Comparison of ENCODE assay signal across 15 cellular contexts in genomic region chr16:80654094-80654862, GRCh38.
"Had no signal": no experiment of that assay in that cellular context is flagged by ENCODE, and none has a peak within 500 bp of the region (broad histone marks: within the 10 kb centered on the region; RNA-seq: fewer than 3 reads in every experiment).

No MANE protein-coding gene starts in this region.

- DNase-seq: effector memory CD4-positive, alpha-beta T cell; heart right ventricle; hypothalamus; kidney glomerular epithelial cell; occipital lobe; right cardiac atrium; stimulated activated CD4-positive, alpha-beta T cell treated with anti-CD3 and anti-CD28 coated beads, Interleukin-2, amount 100 ng/mL, for 48 hours; stimulated activated naive CD4-positive, alpha-beta T cell treated with Interleukin-2 at 50 U/mL for 16 hours; testis had no signal

- H3K27ac Mint-ChIP-seq: mesothelial cell of epicardium, neural progenitor cell had no signal

- H3K27ac ChIP-seq: heart right ventricle, neural progenitor cell, testis, tibial nerve had no signal

- H3K9ac ChIP-seq: neural progenitor cell had no signal

- H3K4me2 ChIP-seq: neural progenitor cell, smooth muscle cell had no signal

- H3K4me3 ChIP-seq: heart right ventricle, neural progenitor cell, smooth muscle cell, testis, tibial nerve had no signal

- H3K4me1 Mint-ChIP-seq: mesothelial cell of epicardium had no signal

- H3K36me3 ChIP-seq: heart right ventricle, neural progenitor cell, tibial nerve had no signal

- H3K4me3 Mint-ChIP-seq: mesothelial cell of epicardium, neural progenitor cell had no signal

- H2AFZ ChIP-seq: neural progenitor cell had no signal

- H3K9me3 Mint-ChIP-seq: natural killer cell treated with Interleukin-12 subunit alpha and Interleukin-12 subunit beta and Interleukin-15 and Interleukin-18, amount 100 ng/mL, for 72 hours had no signal

- H3K36me3 Mint-ChIP-seq: mesothelial cell of epicardium had no signal

- H3K4me1 ChIP-seq: tibial nerve had no signal

- H3K9me3 ChIP-seq: testis had no signal

- H3K27me3 ChIP-seq: heart right ventricle, neural progenitor cell, testis, tibial nerve had no signal

- ATAC-seq: esophagus mucosa, heart right ventricle, right cardiac atrium had no signal
